ENCODE assay signal across 12 cellular contexts in the genomic region with DNA sequence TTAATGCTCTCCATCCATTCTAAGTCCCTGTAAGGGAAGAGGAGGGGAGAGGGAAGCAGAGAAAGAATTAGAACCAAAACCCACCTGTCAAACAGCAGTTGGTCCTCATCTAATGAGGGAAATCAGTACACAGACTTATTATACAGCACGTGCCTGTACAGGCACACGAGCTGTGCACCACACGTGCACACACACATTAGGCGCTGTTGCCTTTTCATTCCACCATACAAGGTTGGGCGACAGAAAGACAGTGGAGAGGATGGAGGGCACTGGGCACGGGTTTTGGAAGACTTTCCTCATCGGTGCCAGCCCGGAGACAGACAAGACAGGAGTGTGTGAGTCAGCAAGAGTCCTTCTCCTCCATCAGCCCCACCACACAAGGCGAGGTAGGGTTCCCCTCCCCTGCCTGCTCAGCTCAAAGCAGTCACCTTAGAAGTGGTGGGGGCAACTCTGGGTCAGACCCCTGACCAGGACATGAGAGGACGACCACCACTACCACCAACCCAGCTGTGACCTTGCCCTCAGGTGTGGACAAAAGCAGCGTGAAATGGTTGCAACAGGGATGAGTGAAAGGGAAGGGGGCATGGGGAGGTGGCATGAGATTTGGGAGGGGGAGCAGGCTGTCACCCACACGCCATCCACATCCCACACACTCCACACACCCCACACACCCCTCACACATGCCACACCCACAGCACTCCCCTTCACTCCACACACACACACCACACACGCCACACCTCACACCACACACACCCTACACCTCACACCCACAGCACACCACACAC.
DNase-seq lines count a peak whose midpoint lies in the region; ATAC-seq and TF ChIP-seq lines count a peak whose summit lies in the region.
"Had no signal": no experiment of that assay in that cellular context is flagged by ENCODE, and none has a peak within 500 bp of the region (broad histone marks: within the 10 kb centered on the region; RNA-seq: fewer than 3 reads in every experiment).

No MANE protein-coding gene starts in this region.

- no peak for TF ChIP-seq EP300 in gastroesophageal sphincter (IDR thresholded peaks at IDR 0.05)

- no peak for DNase-seq in T-helper 2 cell treated with Interferon-gamma antibody and Interleukin-4, amounts not matched to agents 5 μg/mL and 100 μg/mL, for 36 hours (ENCODE audit: low spot score)
- no peak for DNase-seq in T-helper 2 cell
- DNase-seq in activated CD8-positive, alpha-beta T cell treated with anti-CD3 and anti-CD28 coated beads, Interleukin-2, amount 10 ng/mL, durations not matched to agents 7 days and 5 days = no peak
- DNase-seq in stimulated activated naive CD8-positive, alpha-beta T cell treated with anti-CD3 and anti-CD28 coated beads, Interleukin-15, amount 100 ng/mL, for 72 hours = no peak
- DNase-seq in Right ventricle myocardium inferior (ENCODE audit: missing footprints) = no peak
- DNase-seq in hippocampal formation (lab: John Stamatoyannopoulos, UW) = no peak
- DNase-seq: activated CD4-positive, CD25-positive, alpha-beta regulatory T cell treated with anti-CD3 and anti-CD28 coated beads, Interleukin-2, amount 50 U/mL, for 72 hours; NCI-H2107; SK-N-SH; testis had no signal

- H3K36me3 ChIP-seq in gastroesophageal sphincter = peaks cover 0 to 96% of the 10 kb centered on the region in 2 donors

- no peak overlapping the region for H3K4me3 Mint-ChIP-seq in T-helper 2 cell treated with Interferon-gamma antibody and Interleukin-4, amounts not matched to agents 5 μg/mL and 100 μg/mL, for 36 hours
- H3K4me3 Mint-ChIP-seq in activated CD8-positive, alpha-beta T cell treated with anti-CD3 and anti-CD28 coated beads, Interleukin-2, amount 10 ng/mL, durations not matched to agents 7 days and 5 days = no peak overlapping the region
- peak overlapping the region in 1 of 2 donors; percentile 29 for H3K4me3 Mint-ChIP-seq in stimulated activated naive CD8-positive, alpha-beta T cell treated with anti-CD3 and anti-CD28 coated beads, Interleukin-15, amount 100 ng/mL, for 72 hours

- CTCF ChIA-PET in activated CD8-positive, alpha-beta T cell treated with anti-CD3 and anti-CD28 coated beads, Interleukin-2, amount 10 ng/mL, durations not matched to agents 7 days and 5 days (lab: Charles Lee) = interaction anchor here (0.9 to 2.0 kb wide), 5 partner anchors 13 to 209 kb away, joined by 3 to 5 read pairs (median 4); no protein-coding TSS in a partner anchor

- peaks cover 34% of the 10 kb centered on the region for H3K36me3 Mint-ChIP-seq in T-helper 2 cell treated with Interferon-gamma antibody and Interleukin-4, amounts not matched to agents 5 μg/mL and 100 μg/mL, for 36 hours (ENCODE audit: low read depth)
- peaks cover 26% of the 10 kb centered on the region for H3K36me3 Mint-ChIP-seq in activated CD8-positive, alpha-beta T cell treated with anti-CD3 and anti-CD28 coated beads, Interleukin-2, amount 10 ng/mL, durations not matched to agents 7 days and 5 days (ENCODE audit: low read depth)

- TF ChIP-seq CTCF in gastroesophageal sphincter (IDR thresholded peaks at IDR 0.05) = no peak

- H3K27me3 Mint-ChIP-seq in T-helper 2 cell treated with Interferon-gamma antibody and Interleukin-4, amounts not matched to agents 5 μg/mL and 100 μg/mL, for 36 hours (ENCODE audit: low read depth) = no peaks in the 10 kb centered on the region
- no peaks in the 10 kb centered on the region for H3K27me3 Mint-ChIP-seq in activated CD8-positive, alpha-beta T cell treated with anti-CD3 and anti-CD28 coated beads, Interleukin-2, amount 10 ng/mL, durations not matched to agents 7 days and 5 days (ENCODE audit: low read depth)
- H3K27me3 Mint-ChIP-seq in stimulated activated naive CD8-positive, alpha-beta T cell treated with anti-CD3 and anti-CD28 coated beads, Interleukin-15, amount 100 ng/mL, for 72 hours = no peaks in the 10 kb centered on the region

- peaks cover 0 to 99% (median 3%) of the 10 kb centered on the region in 3 donors for H3K4me1 ChIP-seq in gastroesophageal sphincter
- H3K4me1 ChIP-seq: testis had no signal

- POLR2A ChIA-PET in activated CD8-positive, alpha-beta T cell treated with anti-CD3 and anti-CD28 coated beads, Interleukin-2, amount 10 ng/mL, durations not matched to agents 7 days and 5 days (lab: Charles Lee) = no interaction called here

- intact Hi-C loops in Right ventricle myocardium inferior (cut with DNase I) = no loop called here

- ATAC-seq in activated CD8-positive, alpha-beta T cell treated with anti-CD3 and anti-CD28 coated beads, Interleukin-2, amount 10 ng/mL, durations not matched to agents 7 days and 5 days = peak; percentile 41
- peak; percentile 28 for ATAC-seq in gastroesophageal sphincter
- peak; percentile 21 for ATAC-seq in stimulated activated naive CD8-positive, alpha-beta T cell treated with anti-CD3 and anti-CD28 coated beads, Interleukin-15, amount 100 ng/mL, for 72 hours
- ATAC-seq in Right ventricle myocardium inferior = no peak
- no peak for ATAC-seq in HG02642 (IDR thresholded peaks at IDR 0.05; ENCODE audit: poor library complexity, unreplicated experiment)

- peak overlapping the region; percentile 10 to 99 (median 90) for H3K27ac ChIP-seq in gastroesophageal sphincter
- H3K27ac ChIP-seq: testis had no signal

- 17 to 42% methylated on average over 7 to 12 of the region's 13 CpGs for WGBS in gastroesophageal sphincter (ENCODE audit: low coverage in 1 of 2), 2 donors

- H3K9me3 ChIP-seq in gastroesophageal sphincter = no peaks in the 10 kb centered on the region
- H3K9me3 ChIP-seq: SK-N-SH, testis had no signal

- H3K27me3 ChIP-seq in gastroesophageal sphincter = no peaks in the 10 kb centered on the region
- H3K27me3 ChIP-seq: testis had no signal

- H3K4me1 Mint-ChIP-seq in T-helper 2 cell treated with Interferon-gamma antibody and Interleukin-4, amounts not matched to agents 5 μg/mL and 100 μg/mL, for 36 hours (ENCODE audit: low read depth) = peaks cover 15% of the 10 kb centered on the region
- H3K4me1 Mint-ChIP-seq in activated CD8-positive, alpha-beta T cell treated with anti-CD3 and anti-CD28 coated beads, Interleukin-2, amount 10 ng/mL, durations not matched to agents 7 days and 5 days (ENCODE audit: low read depth) = peaks cover 22% of the 10 kb centered on the region
- peaks cover 54% of the 10 kb centered on the region for H3K4me1 Mint-ChIP-seq in stimulated activated naive CD8-positive, alpha-beta T cell treated with anti-CD3 and anti-CD28 coated beads, Interleukin-15, amount 100 ng/mL, for 72 hours

- no peak overlapping the region for H3K4me3 ChIP-seq in gastroesophageal sphincter
- H3K4me3 ChIP-seq: testis had no signal

- peak overlapping the region; percentile 67 for H3K27ac Mint-ChIP-seq in T-helper 2 cell treated with Interferon-gamma antibody and Interleukin-4, amounts not matched to agents 5 μg/mL and 100 μg/mL, for 36 hours
- H3K27ac Mint-ChIP-seq in activated CD8-positive, alpha-beta T cell treated with anti-CD3 and anti-CD28 coated beads, Interleukin-2, amount 10 ng/mL, durations not matched to agents 7 days and 5 days = peak overlapping the region; percentile 70
- peak overlapping the region; percentile 28 to 91 for H3K27ac Mint-ChIP-seq in stimulated activated naive CD8-positive, alpha-beta T cell treated with anti-CD3 and anti-CD28 coated beads, Interleukin-15, amount 100 ng/mL, for 72 hours

- no peak for TF ChIP-seq POLR2A in gastroesophageal sphincter (IDR thresholded peaks at IDR 0.05)

- H3K9me3 Mint-ChIP-seq in T-helper 2 cell treated with Interferon-gamma antibody and Interleukin-4, amounts not matched to agents 5 μg/mL and 100 μg/mL, for 36 hours = no peaks in the 10 kb centered on the region
- H3K9me3 Mint-ChIP-seq in activated CD8-positive, alpha-beta T cell treated with anti-CD3 and anti-CD28 coated beads, Interleukin-2, amount 10 ng/mL, durations not matched to agents 7 days and 5 days (ENCODE audit: insufficient read depth) = no peaks in the 10 kb centered on the region
- no peaks in the 10 kb centered on the region for H3K9me3 Mint-ChIP-seq in stimulated activated naive CD8-positive, alpha-beta T cell treated with anti-CD3 and anti-CD28 coated beads, Interleukin-15, amount 100 ng/mL, for 72 hours

Comparison
In these comparisons a context has a peak if more than half of its experiments do, and no peak if none do; other contexts are left out.
1. ATAC-seq: peak in activated CD8-positive, alpha-beta T cell treated with anti-CD3 and anti-CD28 coated beads, Interleukin-2, amount 10 ng/mL, durations not matched to agents 7 days and 5 days (single experiment), gastroesophageal sphincter (single experiment) and stimulated activated naive CD8-positive, alpha-beta T cell treated with anti-CD3 and anti-CD28 coated beads, Interleukin-15, amount 100 ng/mL, for 72 hours (single experiment); none in Right ventricle myocardium inferior (single experiment) and HG02642 (single experiment).
2. Peak in every context shown above with its lines, with median percentiles within 50 percentile points of each other: H3K27ac Mint-ChIP-seq.